9 cellular contexts compared by ENCODE assay signal in the genomic region with DNA sequence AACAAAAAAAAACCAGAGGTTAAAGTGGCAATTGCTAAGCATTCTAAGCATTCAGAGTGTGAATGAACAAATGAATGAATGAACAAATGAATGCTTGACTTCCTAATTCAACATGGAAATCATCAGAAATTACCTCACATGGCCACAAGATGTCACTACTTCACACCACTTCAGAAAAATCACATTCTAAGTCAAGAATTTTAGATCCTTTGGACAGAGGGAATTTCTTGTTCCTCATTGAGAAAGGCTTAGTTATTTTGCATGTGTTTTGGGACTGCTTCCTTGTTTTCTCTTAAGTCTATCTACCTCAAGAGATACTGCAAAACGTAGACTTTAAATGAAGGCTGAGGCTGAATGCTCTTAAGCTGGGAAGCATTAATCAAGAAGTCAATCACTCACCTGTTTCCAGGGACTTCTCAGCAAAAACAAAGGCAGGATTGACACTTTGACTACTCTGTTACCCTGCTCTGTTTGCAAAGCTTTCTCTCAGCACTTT.
DNase-seq lines count a peak whose midpoint lies in the region; ATAC-seq and TF ChIP-seq lines count a peak whose summit lies in the region.
"Had no signal": no experiment of that assay in that cellular context is flagged by ENCODE, and none has a peak within 500 bp of the region (broad histone marks: within the 10 kb centered on the region; RNA-seq: fewer than 3 reads in every experiment).

No MANE protein-coding gene starts in this region.

- ATAC-seq in GM18517 (IDR thresholded peaks at IDR 0.05; ENCODE audit: unreplicated experiment), result peak; percentile 69
- no peak for ATAC-seq in activated CD8-positive, alpha-beta memory T cell treated with anti-CD3 and anti-CD28 coated beads, Interleukin-2, amount 10 ng/mL, durations not matched to agents 7 days and 5 days
- ATAC-seq: naive thymus-derived CD8-positive, alpha-beta T cell had no signal

- peaks cover under 1% of the 10 kb centered on the region; the same call in 1 of the 2 replicates for H3K9me3 ChIP-seq in Loucy (ENCODE audit: insufficient read depth, low read depth, low read length)
- H3K9me3 ChIP-seq in fibroblast of lung (ENCODE audit: control insufficient read depth, insufficient read depth, low read depth, low read length), result no peaks in the 10 kb centered on the region

- peak; percentile 62 for TF ChIP-seq CTCF in BJ (IDR thresholded peaks at IDR 0.05; ENCODE audit: insufficient read depth, low read depth, low read length)
- peak; percentile 77 for TF ChIP-seq CTCF in Loucy (conservative IDR thresholded peaks at IDR 0.05; ENCODE audit: low read length)
- peak; percentile 52 to 65 for TF ChIP-seq CTCF in fibroblast of lung (conservative IDR thresholded peaks at IDR 0.05 in 1 of 2, IDR thresholded peaks at IDR 0.05 in 1 of 2; ENCODE audit: low read depth in 1 of 2, low read length in 2 of 2)
- TF ChIP-seq CTCF in osteocyte (IDR thresholded peaks at IDR 0.05), result peak; percentile 72

- peaks cover 4% of the 10 kb centered on the region for H3K9me3 Mint-ChIP-seq in osteocyte (ENCODE audit: unreplicated experiment)
- no peaks in the 10 kb centered on the region for H3K9me3 Mint-ChIP-seq in activated CD8-positive, alpha-beta memory T cell treated with anti-CD3 and anti-CD28 coated beads, Interleukin-2, amount 10 ng/mL, durations not matched to agents 7 days and 5 days (ENCODE audit: low read depth)

- CTCF ChIA-PET in BJ (lab: Yijun Ruan, JAX), result interaction anchor here (0.7 to 1.7 kb wide), 13 partner anchors 12 to 443 kb away, joined by 3 to 9 read pairs (median 4); no protein-coding TSS in a partner anchor
- CTCF ChIA-PET in activated CD8-positive, alpha-beta memory T cell treated with anti-CD3 and anti-CD28 coated beads, Interleukin-2, amount 10 ng/mL, durations not matched to agents 7 days and 5 days (lab: Charles Lee), result interaction anchor here (0.9 to 1.4 kb wide), 6 partner anchors 15 to 441 kb away, joined by 3 to 10 read pairs (median 3); no protein-coding TSS in a partner anchor

- H3F3A ChIP-seq in Loucy (ENCODE audit: low read depth), result no peaks in the 10 kb centered on the region

- H3K4me2 ChIP-seq in Loucy (ENCODE audit: low read depth, low read length, poor library complexity, severe bottlenecking), result no peak overlapping the region
- no peak overlapping the region for H3K4me2 ChIP-seq in fibroblast of lung (ENCODE audit: extremely low read depth, insufficient read depth, low read length)

- no peaks in the 10 kb centered on the region for H3K4me1 Mint-ChIP-seq in osteocyte (ENCODE audit: unreplicated experiment)
- no peaks in the 10 kb centered on the region for H3K4me1 Mint-ChIP-seq in activated CD8-positive, alpha-beta memory T cell treated with anti-CD3 and anti-CD28 coated beads, Interleukin-2, amount 10 ng/mL, durations not matched to agents 7 days and 5 days
- H3K4me1 Mint-ChIP-seq: naive thymus-derived CD8-positive, alpha-beta T cell had no signal

- H3K4me3 ChIP-seq in BJ (ENCODE audit: low read depth, low read length) (no peak overlapping the region), Loucy (ENCODE audit: low read length, poor library complexity, severe bottlenecking) (no peak overlapping the region), fibroblast of lung (replicated peaks in 1 of 4; ENCODE audit: control extremely low read depth in 1 of 4, insufficient read depth in 1 of 4, low read depth in 3 of 4, low read length in 4 of 4) (no peak overlapping the region)

- H3K27me3 ChIP-seq in BJ (ENCODE audit: control insufficient read depth, insufficient read depth, low read length) (no peaks in the 10 kb centered on the region), Loucy (ENCODE audit: insufficient read depth, low read length, poor library complexity, severe bottlenecking) (no peaks in the 10 kb centered on the region), fibroblast of lung (ENCODE audit: control insufficient read depth, insufficient read depth, low read length) (no peaks in the 10 kb centered on the region)

- H3K79me2 ChIP-seq in Loucy (ENCODE audit: insufficient read depth, low read length), result no peaks in the 10 kb centered on the region
- H3K79me2 ChIP-seq in fibroblast of lung (ENCODE audit: control insufficient read depth, insufficient read depth, low read length), result no peaks in the 10 kb centered on the region

- no peaks in the 10 kb centered on the region for H3K27me3 Mint-ChIP-seq in osteocyte (ENCODE audit: unreplicated experiment)
- H3K27me3 Mint-ChIP-seq in activated CD8-positive, alpha-beta memory T cell treated with anti-CD3 and anti-CD28 coated beads, Interleukin-2, amount 10 ng/mL, durations not matched to agents 7 days and 5 days, result peaks cover 3% of the 10 kb centered on the region

- H3K36me3 ChIP-seq in BJ (ENCODE audit: control insufficient read depth, insufficient read depth, low read length) (no peaks in the 10 kb centered on the region), Loucy (ENCODE audit: insufficient read depth, low read length) (no peaks in the 10 kb centered on the region), fibroblast of lung (ENCODE audit: control insufficient read depth, insufficient read depth, low read length) (no peaks in the 10 kb centered on the region)

- H3K4me1 ChIP-seq in Loucy (ENCODE audit: insufficient read depth, low read length, poor library complexity, severe bottlenecking) (no peaks in the 10 kb centered on the region), fibroblast of lung (ENCODE audit: control insufficient read depth, extremely low read depth, insufficient read depth, low read length) (no peaks in the 10 kb centered on the region)

- POLR2A ChIA-PET in BJ (lab: Charles Lee), result no interaction called here

- no peak overlapping the region for H3K27ac ChIP-seq in fibroblast of lung (ENCODE audit: insufficient read depth, low read length)

- H2AFZ ChIP-seq in Loucy (ENCODE audit: low read length) (no peak overlapping the region), fibroblast of lung (ENCODE audit: low read length) (no peak overlapping the region)

- no peak overlapping the region for H3K4me3 Mint-ChIP-seq in osteocyte (ENCODE audit: unreplicated experiment)
- H3K4me3 Mint-ChIP-seq in activated CD8-positive, alpha-beta memory T cell treated with anti-CD3 and anti-CD28 coated beads, Interleukin-2, amount 10 ng/mL, durations not matched to agents 7 days and 5 days, result no peak overlapping the region
- H3K4me3 Mint-ChIP-seq: naive thymus-derived CD8-positive, alpha-beta T cell had no signal

- no peaks in the 10 kb centered on the region for H3K36me3 Mint-ChIP-seq in osteocyte (ENCODE audit: unreplicated experiment)
- no peaks in the 10 kb centered on the region for H3K36me3 Mint-ChIP-seq in activated CD8-positive, alpha-beta memory T cell treated with anti-CD3 and anti-CD28 coated beads, Interleukin-2, amount 10 ng/mL, durations not matched to agents 7 days and 5 days
- H3K36me3 Mint-ChIP-seq: naive thymus-derived CD8-positive, alpha-beta T cell had no signal

- H3K9ac ChIP-seq in Loucy (ENCODE audit: low read depth, low read length, poor library complexity, severe bottlenecking), result no peak overlapping the region
- no peak overlapping the region for H3K9ac ChIP-seq in fibroblast of lung (ENCODE audit: insufficient read depth, low read length)

- H4K20me1 ChIP-seq in Loucy (ENCODE audit: insufficient read depth, low read length, poor library complexity, severe bottlenecking), result no peaks in the 10 kb centered on the region
- no peaks in the 10 kb centered on the region for H4K20me1 ChIP-seq in fibroblast of lung (ENCODE audit: control insufficient read depth, extremely low read depth, insufficient read depth, low read length)

- DNase-seq in BJ (ENCODE audit: low read depth) (peak; percentile 13), SHP77 (lab: John Stamatoyannopoulos, UW) (peak; percentile 28 to 37), fibroblast of lung (ENCODE audit: low read depth in 2 of 2) (peak; percentile 42 to 69), osteocyte (ENCODE audit: extremely low spot score, unreplicated experiment) (no peak)
- DNase-seq in activated CD8-positive, alpha-beta memory T cell treated with anti-CD3 and anti-CD28 coated beads, Interleukin-2, amount 10 ng/mL, durations not matched to agents 7 days and 5 days, result no peak
- no peak for DNase-seq in NK-92 treated with Interleukin-12 subunit alpha and Interleukin-12 subunit beta, amount 100 ng/mL, for 24 hours (lab: John Stamatoyannopoulos, UW)

- H3K27ac Mint-ChIP-seq in osteocyte (ENCODE audit: unreplicated experiment), result no peak overlapping the region
- no peak overlapping the region for H3K27ac Mint-ChIP-seq in activated CD8-positive, alpha-beta memory T cell treated with anti-CD3 and anti-CD28 coated beads, Interleukin-2, amount 10 ng/mL, durations not matched to agents 7 days and 5 days
- H3K27ac Mint-ChIP-seq: naive thymus-derived CD8-positive, alpha-beta T cell had no signal

- no peaks in the 10 kb centered on the region for H3K9me2 ChIP-seq in Loucy (replicated peaks; ENCODE audit: low read depth, low read length)

Comparison
In these comparisons a context has a peak if more than half of its experiments do, and no peak if none do; other contexts are left out.
1. DNase-seq: peak in BJ (single experiment), SHP77 (2 of 2) and fibroblast of lung (2 of 2); none in osteocyte (single experiment), activated CD8-positive, alpha-beta memory T cell treated with anti-CD3 and anti-CD28 coated beads, Interleukin-2, amount 10 ng/mL, durations not matched to agents 7 days and 5 days (single experiment) and NK-92 treated with Interleukin-12 subunit alpha and Interleukin-12 subunit beta, amount 100 ng/mL, for 24 hours (single experiment).
2. Peak in every context shown above with its lines, with median percentiles within 50 percentile points of each other: CTCF ChIP-seq.